In the genomic region with DNA sequence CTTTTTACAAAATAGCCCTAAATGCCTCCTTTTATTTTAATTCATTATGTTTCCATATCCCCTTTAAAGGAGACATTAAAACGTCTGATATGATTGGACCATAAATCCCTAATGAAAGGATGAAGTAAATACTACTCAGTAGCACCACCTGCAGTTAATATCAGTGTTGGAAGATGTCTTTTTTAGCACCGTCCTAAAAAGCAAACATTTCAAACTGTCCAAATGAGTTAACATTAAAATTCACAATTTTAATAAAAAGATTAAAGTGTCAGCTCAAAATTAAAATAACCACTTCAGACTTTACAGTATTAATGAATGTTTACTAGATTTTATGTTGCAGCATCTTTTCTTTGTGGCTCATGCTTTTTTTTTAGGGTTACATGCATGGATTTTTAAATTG, we compare ENCODE assay signal across 13 cellular contexts. TPM values are rescaled to one million over a fixed set of nuclear protein-coding genes. Genes with fewer than 3 reads are reported as not detected.
DNase-seq lines count a peak whose midpoint lies in the region; ATAC-seq and TF ChIP-seq lines count a peak whose summit lies in the region.
"Had no signal": no experiment of that assay in that cellular context is flagged by ENCODE, and none has a peak within 500 bp of the region (broad histone marks: within the 10 kb centered on the region; RNA-seq: fewer than 3 reads in every experiment).

No MANE protein-coding gene starts in this region.

- no peak for TF ChIP-seq POLR2A in transverse colon (IDR thresholded peaks at IDR 0.05)

- peaks cover 9% of the 10 kb centered on the region; the same call in 1 of the 2 replicates for H4K20me1 ChIP-seq in OCI-LY7 (ENCODE audit: insufficient read depth, low read length)

- POLR2A ChIA-PET in OCI-LY7 (lab: Charles Lee), result interaction anchor here (0.7 to 1.6 kb wide), 3 partner anchors 10 to 20 kb away, joined by 3 to 7 read pairs (median 3); no protein-coding TSS in a partner anchor

- H3K27ac ChIP-seq in left ventricle myocardium inferior (replicated peaks) (no peak overlapping the region), OCI-LY7 (ENCODE audit: low read depth, low read length, poor library complexity, severe bottlenecking) (no peak overlapping the region), transverse colon (no peak overlapping the region), substantia nigra (ENCODE audit: low read depth, low read length, poor library complexity, severe bottlenecking) (no peak overlapping the region)
- H3K27ac ChIP-seq: skin epidermis had no signal

- WGBS in transverse colon (ENCODE audit: low coverage in 1 of 2), 2 donors, result 27 to 48% methylated on average over 2 of the region's 2 CpGs

- H3K27me3 ChIP-seq in left ventricle myocardium inferior (ENCODE audit: low read depth) (no peaks in the 10 kb centered on the region), transverse colon (no peaks in the 10 kb centered on the region)

- H3K79me2 ChIP-seq in OCI-LY7 (ENCODE audit: insufficient read depth, low read depth, low read length), result peaks cover 51% of the 10 kb centered on the region; the same call in 1 of the 2 replicates

- no TSS peak for BruUV-seq in OCI-LY7 (replicated peaks; lab: Mats Ljungman, UMichigan)

- H3K4me3 ChIP-seq in left ventricle myocardium inferior, result no peak overlapping the region
- no peak overlapping the region for H3K4me3 ChIP-seq in OCI-LY7 (ENCODE audit: low read depth, low read length, poor library complexity, severe bottlenecking)
- H3K4me3 ChIP-seq in fibroblast of mammary gland (ENCODE audit: control insufficient read depth, low read depth, low read length), result no peak overlapping the region
- H3K4me3 ChIP-seq in transverse colon, result no peak overlapping the region
- H3K4me3 ChIP-seq: skin epidermis had no signal

- intact Hi-C loops in left ventricle myocardium inferior (cut with micrococcal nuclease), result no loop called here
- intact Hi-C loops in Right ventricle myocardium inferior (cut with DNase I), result no loop called here
- intact Hi-C loops in OCI-LY7 (cut with micrococcal nuclease; ENCODE audit: unreplicated experiment), result no loop called here
- intact Hi-C loops in transverse colon (cut with DNase I; ENCODE audit: low total_unique reads), result no loop called here

- H3K4me1 ChIP-seq in left ventricle myocardium inferior (peaks cover 17% of the 10 kb centered on the region), OCI-LY7 (ENCODE audit: insufficient read depth, low read length, poor library complexity, severe bottlenecking) (no peaks in the 10 kb centered on the region), transverse colon (peaks cover 2 to 18% (median 10%) of the 10 kb centered on the region in 4 donors)

- H3K9me3 ChIP-seq in left ventricle myocardium inferior (replicated peaks) (no peaks in the 10 kb centered on the region), OCI-LY7 (ENCODE audit: low read length) (no peaks in the 10 kb centered on the region), transverse colon (no peaks in the 10 kb centered on the region)

- peak; percentile 24 for TF ChIP-seq CTCF in left ventricle myocardium inferior (IDR thresholded peaks at IDR 0.05; ENCODE audit: borderline replicate concordance)
- peak; percentile 69 for TF ChIP-seq CTCF in OCI-LY7 (conservative IDR thresholded peaks at IDR 0.05; ENCODE audit: low read length)
- TF ChIP-seq CTCF in fibroblast of mammary gland (conservative IDR thresholded peaks at IDR 0.05; ENCODE audit: control insufficient read depth, insufficient read depth, low read depth, low read length), result peak; percentile 36
- no peak for TF ChIP-seq CTCF in transverse colon (IDR thresholded peaks at IDR 0.05)

- no peak for ATAC-seq in Right ventricle myocardium inferior
- ATAC-seq: naive thymus-derived CD4-positive, alpha-beta T cell had no signal

- no peaks in the 10 kb centered on the region for H3K9me2 ChIP-seq in OCI-LY7 (ENCODE audit: insufficient read depth, low read length)

- H2AFZ ChIP-seq in OCI-LY7 (ENCODE audit: low read length), result no peak overlapping the region

- H3K36me3 ChIP-seq in left ventricle myocardium inferior (peaks cover 93% of the 10 kb centered on the region), OCI-LY7 (ENCODE audit: insufficient read depth, low read length) (peaks cover 95% of the 10 kb centered on the region), transverse colon (peaks cover 0 to 49% (median 26%) of the 10 kb centered on the region in 4 donors)

- no peak for TF ChIP-seq EP300 in transverse colon (IDR thresholded peaks at IDR 0.05; ENCODE audit: low read depth)

- in situ Hi-C loops in transverse colon (cut with MboI; ENCODE audit: low pct_ligation_motif_present in 1 of 4, low pct_unique_long_range_greater_than_20kb in 1 of 4, low sequenced_read_pairs in 3 of 4), result no loop called here

- no peak overlapping the region for H3K4me2 ChIP-seq in OCI-LY7 (ENCODE audit: low read length)

- CTCF ChIA-PET in OCI-LY7 (lab: Charles Lee; ENCODE audit: unreplicated experiment), result no interaction called here

- DNase-seq in left ventricle myocardium inferior (no peak), Right ventricle myocardium inferior (ENCODE audit: missing footprints) (no peak), OCI-LY7 (ENCODE audit: low spot score) (no peak), fibroblast of mammary gland (ENCODE audit: low read depth) (peak; percentile 23), NCI-H128 (lab: John Stamatoyannopoulos, UW; ENCODE audit: unreplicated experiment) (no peak), transverse colon (no peak), UCSD-AML1 (lab: John Stamatoyannopoulos, UW; ENCODE audit: unreplicated experiment) (no peak), substantia nigra (lab: John Stamatoyannopoulos, UW) (no peak)
- DNase-seq: activated CD4-positive, alpha-beta T cell treated with anti-CD3 and anti-CD28 coated beads, Interleukin-2, amount 50 U/mL, for 1 hour; activated naive CD4-positive, alpha-beta T cell; naive thymus-derived CD4-positive, alpha-beta T cell; NCI-H1417 treated with DMSO at 0.1 percent for 48 hours had no signal

RNA-seq across cellular contexts. Expression of a gene that starts 12.3 kb away (rescaled TPM):
- total RNA-seq in left ventricle myocardium inferior, result 17.7 TPM
- total RNA-seq in Right ventricle myocardium inferior, result 14.7 TPM
- 13.3 and 14.2 TPM in 2 replicates for total RNA-seq in OCI-LY7 (2014; rRNA removed; shearing (Covaris generic))
- total RNA-seq in OCI-LY7 (2022), result 34.4 and 35.0 TPM in 2 replicates
- 10 to 100 TPM; 20.3 to 30.0 (median 22.5) TPM for total RNA-seq in transverse colon

RNA-seq across cellular contexts. Expression of a gene that starts 47.9 kb away (rescaled TPM):
- total RNA-seq in left ventricle myocardium inferior (5.2 TPM), Right ventricle myocardium inferior (5.2 TPM), OCI-LY7 (2022) (39.0 and 42.2 TPM in 2 replicates), transverse colon (10 to 100 TPM; 15.6 to 48.6 (median 20.2) TPM)
- 31.3 and 42.0 TPM in 2 replicates for total RNA-seq in OCI-LY7 (2014; rRNA removed; shearing (Covaris generic))

Comparison
In these comparisons a context has a peak if more than half of its experiments do, and no peak if none do; other contexts are left out.
1. CTCF ChIP-seq: peak in left ventricle myocardium inferior (single experiment), OCI-LY7 (single experiment) and fibroblast of mammary gland (single experiment); none in transverse colon (0 of 5).